16 cellular contexts compared by ENCODE assay signal in the genomic region with DNA sequence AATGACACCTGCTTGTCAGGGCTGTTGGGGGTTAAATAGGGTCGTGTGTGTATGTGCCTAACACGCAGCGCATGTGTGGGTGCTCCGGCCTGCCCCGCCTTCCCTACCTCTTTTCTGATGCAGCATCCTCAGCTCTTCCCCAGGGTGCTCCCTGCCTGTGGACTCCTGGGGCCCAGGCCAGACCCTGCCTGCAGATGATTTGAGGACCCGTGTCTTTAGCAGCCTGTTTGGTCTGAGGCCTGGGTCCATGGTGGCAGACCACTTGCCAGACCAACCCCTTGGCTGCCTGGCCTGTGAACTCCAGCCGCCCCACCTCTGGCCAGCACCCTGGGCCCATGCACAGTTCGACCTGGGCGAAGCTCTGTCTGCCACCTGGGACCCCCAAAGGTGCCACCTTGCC. TPM values are rescaled to one million over a fixed set of nuclear protein-coding genes. Genes with fewer than 3 reads are reported as not detected.
A peak's percentile ranks its signal among the peaks of the same experiment; 100 is the strongest.
DNase-seq lines count a peak whose midpoint lies in the region; ATAC-seq and TF ChIP-seq lines count a peak whose summit lies in the region.
"Had no signal": no experiment of that assay in that cellular context is flagged by ENCODE, and none has a peak within 500 bp of the region (broad histone marks: within the 10 kb centered on the region; RNA-seq: fewer than 3 reads in every experiment).

No MANE protein-coding gene starts in this region.

- peak overlapping the region; percentile 6 for H3K23ac ChIP-seq in neuronal stem cell (ENCODE audit: low read depth, low read length, poor library complexity)

- no peaks in the 10 kb centered on the region for H3K27me3 ChIP-seq in neuronal stem cell (ENCODE audit: control insufficient read depth in 3 of 3, insufficient read depth in 3 of 3, low read depth in 1 of 3, low read length in 3 of 3)
- H3K27me3 ChIP-seq: BE2C had no signal

- H3K4me1 ChIP-seq in neuronal stem cell (ENCODE audit: control insufficient read depth in 2 of 2, insufficient read depth in 1 of 2, low read depth in 1 of 2, low read length in 2 of 2) = peaks cover 0 to 2% of the 10 kb centered on the region in 2 donors
- H3K4me1 ChIP-seq: BE2C had no signal

- no peak for DNase-seq in natural killer cell treated with Interleukin-12 subunit alpha and Interleukin-12 subunit beta and Interleukin-15 and Interleukin-18, amount 100 ng/mL, for 72 hours (ENCODE audit: low spot score)
- DNase-seq in natural killer cell (no peak), coronary artery (ENCODE audit: low spot score) (peak; percentile 38), neuronal stem cell (ENCODE audit: low spot score) (no peak), dedifferentiated amniotic fluid mesenchymal stem cell (ENCODE audit: extremely low spot score) (no peak)
- no peak for DNase-seq in activated CD4-positive, alpha-beta memory T cell treated with anti-CD3 and anti-CD28 coated beads, Interleukin-2, amount 10 ng/mL, durations not matched to agents 7 days and 5 days
- DNase-seq: ACHN; BE2C; CD4-positive, alpha-beta memory T cell; DMS153; DMS79; GDM1; GOT3; H9 had no signal

- H2AK5ac ChIP-seq in neuronal stem cell (ENCODE audit: low read depth, low read length) = peak overlapping the region; percentile 33

- H2BK15ac ChIP-seq in neuronal stem cell (ENCODE audit: low read length) = no peak overlapping the region

- H3K36me3 Mint-ChIP-seq in natural killer cell treated with Interleukin-12 subunit alpha and Interleukin-12 subunit beta and Interleukin-15 and Interleukin-18, amount 100 ng/mL, for 72 hours = no peaks in the 10 kb centered on the region
- peaks cover 10% of the 10 kb centered on the region for H3K36me3 Mint-ChIP-seq in natural killer cell
- no peaks in the 10 kb centered on the region for H3K36me3 Mint-ChIP-seq in activated CD4-positive, alpha-beta memory T cell treated with anti-CD3 and anti-CD28 coated beads, Interleukin-2, amount 10 ng/mL, durations not matched to agents 7 days and 5 days (ENCODE audit: low read depth)
- H3K36me3 Mint-ChIP-seq: CD14-positive monocyte had no signal

- no peaks in the 10 kb centered on the region for H3K79me1 ChIP-seq in neuronal stem cell (ENCODE audit: low read depth, low read length)

- H3K9ac ChIP-seq in neuronal stem cell (ENCODE audit: low read depth, low read length, poor library complexity) = no peak overlapping the region

- H3K27ac ChIP-seq in coronary artery = no peak overlapping the region
- H3K27ac ChIP-seq in neuronal stem cell (replicated peaks; ENCODE audit: low read length) = no peak overlapping the region

- H3K27ac Mint-ChIP-seq in natural killer cell treated with Interleukin-12 subunit alpha and Interleukin-12 subunit beta and Interleukin-15 and Interleukin-18, amount 100 ng/mL, for 72 hours = no peak overlapping the region
- H3K27ac Mint-ChIP-seq in natural killer cell = no peak overlapping the region
- H3K27ac Mint-ChIP-seq in activated CD4-positive, alpha-beta memory T cell treated with anti-CD3 and anti-CD28 coated beads, Interleukin-2, amount 10 ng/mL, durations not matched to agents 7 days and 5 days = no peak overlapping the region
- H3K27ac Mint-ChIP-seq: CD4-positive, alpha-beta memory T cell; H9 had no signal

- no peaks in the 10 kb centered on the region for H3K9me3 Mint-ChIP-seq in natural killer cell treated with Interleukin-12 subunit alpha and Interleukin-12 subunit beta and Interleukin-15 and Interleukin-18, amount 100 ng/mL, for 72 hours
- peaks cover 0 to 2% of the 10 kb centered on the region in 2 donors for H3K9me3 Mint-ChIP-seq in natural killer cell
- H3K9me3 Mint-ChIP-seq in activated CD4-positive, alpha-beta memory T cell treated with anti-CD3 and anti-CD28 coated beads, Interleukin-2, amount 10 ng/mL, durations not matched to agents 7 days and 5 days = no peaks in the 10 kb centered on the region

- H3K4me2 ChIP-seq in neuronal stem cell (ENCODE audit: insufficient read depth, low read length, poor library complexity, severe bottlenecking) = no peak overlapping the region

- H2BK120ac ChIP-seq in neuronal stem cell (ENCODE audit: low read depth, low read length) = no peak overlapping the region

- H3K36me3 ChIP-seq in neuronal stem cell (replicated peaks in 1 of 2; ENCODE audit: control insufficient read depth in 2 of 2, insufficient read depth in 2 of 2, low read length in 2 of 2) = no peaks in the 10 kb centered on the region
- H3K36me3 ChIP-seq: BE2C had no signal

- peaks cover 13 to 15% of the 10 kb centered on the region in 2 donors for H3K27me3 Mint-ChIP-seq in natural killer cell treated with Interleukin-12 subunit alpha and Interleukin-12 subunit beta and Interleukin-15 and Interleukin-18, amount 100 ng/mL, for 72 hours
- H3K27me3 Mint-ChIP-seq in natural killer cell (ENCODE audit: low read depth in 2 of 2) = peaks cover 11 to 32% of the 10 kb centered on the region in 2 donors
- H3K27me3 Mint-ChIP-seq in activated CD4-positive, alpha-beta memory T cell treated with anti-CD3 and anti-CD28 coated beads, Interleukin-2, amount 10 ng/mL, durations not matched to agents 7 days and 5 days = peaks cover 11% of the 10 kb centered on the region

- POLR2A ChIA-PET in activated CD4-positive, alpha-beta memory T cell treated with anti-CD3 and anti-CD28 coated beads, Interleukin-2, amount 10 ng/mL, durations not matched to agents 7 days and 5 days (lab: Charles Lee) = no interaction called here

- peaks cover 0 to 3% of the 10 kb centered on the region in 2 donors for H3K9me3 ChIP-seq in neuronal stem cell (replicated peaks in 1 of 2; ENCODE audit: control insufficient read depth in 2 of 2, insufficient read depth in 1 of 2, low read depth in 1 of 2, low read length in 2 of 2)
- H3K9me3 ChIP-seq: BE2C had no signal

- H2BK12ac ChIP-seq in neuronal stem cell (ENCODE audit: low read length) = no peak overlapping the region

- no peak overlapping the region for H3K4me3 Mint-ChIP-seq in natural killer cell treated with Interleukin-12 subunit alpha and Interleukin-12 subunit beta and Interleukin-15 and Interleukin-18, amount 100 ng/mL, for 72 hours
- H3K4me3 Mint-ChIP-seq in natural killer cell = no peak overlapping the region
- H3K4me3 Mint-ChIP-seq in activated CD4-positive, alpha-beta memory T cell treated with anti-CD3 and anti-CD28 coated beads, Interleukin-2, amount 10 ng/mL, durations not matched to agents 7 days and 5 days = no peak overlapping the region
- H3K4me3 Mint-ChIP-seq: CD14-positive monocyte; CD4-positive, alpha-beta memory T cell; H9 had no signal

- H2BK5ac ChIP-seq in neuronal stem cell (ENCODE audit: low read length) = no peak overlapping the region

- H3K14ac ChIP-seq in neuronal stem cell (ENCODE audit: low read length) = no peak overlapping the region

- intact Hi-C loops in natural killer cell (cut with micrococcal nuclease) = no loop called here

- no peak overlapping the region for H3K4ac ChIP-seq in neuronal stem cell (ENCODE audit: low read length)

- H3K4me3 ChIP-seq in coronary artery (no peak overlapping the region), neuronal stem cell (ENCODE audit: low read length in 2 of 2) (no peak overlapping the region)

- no peak overlapping the region for H3K18ac ChIP-seq in neuronal stem cell (ENCODE audit: low read length)

- no peak overlapping the region for H2AFZ ChIP-seq in neuronal stem cell (ENCODE audit: low read length)

- WGBS in neuronal stem cell (ENCODE audit: extremely low coverage in 2 of 2, insufficient read length in 2 of 2, insufficient replicate concordance in 1 of 2), 2 donors = no CpG with 5 or more reads among the region's 9 CpGs

- no peaks in the 10 kb centered on the region for H3K4me1 Mint-ChIP-seq in natural killer cell treated with Interleukin-12 subunit alpha and Interleukin-12 subunit beta and Interleukin-15 and Interleukin-18, amount 100 ng/mL, for 72 hours (ENCODE audit: low read depth in 2 of 2)
- no peaks in the 10 kb centered on the region for H3K4me1 Mint-ChIP-seq in natural killer cell
- H3K4me1 Mint-ChIP-seq in activated CD4-positive, alpha-beta memory T cell treated with anti-CD3 and anti-CD28 coated beads, Interleukin-2, amount 10 ng/mL, durations not matched to agents 7 days and 5 days = peaks cover 3% of the 10 kb centered on the region
- H3K4me1 Mint-ChIP-seq: CD14-positive monocyte; CD4-positive, alpha-beta memory T cell had no signal

- no peak overlapping the region for H4K8ac ChIP-seq in neuronal stem cell (ENCODE audit: low read depth, low read length)

- peak; percentile 20 to 43 for ATAC-seq in natural killer cell treated with Interleukin-12 subunit alpha and Interleukin-12 subunit beta and Interleukin-15 and Interleukin-18, amount 100 ng/mL, for 72 hours
- ATAC-seq in natural killer cell (no peak), GM21423 (IDR thresholded peaks at IDR 0.05; ENCODE audit: unreplicated experiment) (no peak)

- CTCF ChIA-PET in activated CD4-positive, alpha-beta memory T cell treated with anti-CD3 and anti-CD28 coated beads, Interleukin-2, amount 10 ng/mL, durations not matched to agents 7 days and 5 days (lab: Charles Lee) = interaction anchor here (1.6 kb wide), 1 partner anchor 11 kb away, joined by 10 read pairs; no protein-coding TSS in a partner anchor

- TF ChIP-seq CTCF in natural killer cell (IDR thresholded peaks at IDR 0.05) = no peak
- TF ChIP-seq CTCF in coronary artery (IDR thresholded peaks at IDR 0.05) = no peak

- no peak overlapping the region for H4K91ac ChIP-seq in neuronal stem cell (ENCODE audit: low read depth, low read length, poor library complexity)

RNA-seq across cellular contexts. Expression of a gene that starts 57.0 kb away (rescaled TPM):
- under 1 TPM in 1 of 2 donors, not detected in 1; 0.47 TPM for total RNA-seq in natural killer cell treated with Interleukin-12 subunit alpha and Interleukin-12 subunit beta and Interleukin-15 and Interleukin-18, amount 100 ng/mL, for 72 hours
- not detected for total RNA-seq in natural killer cell
- polyA plus RNA-seq in neuronal stem cell (2013, experiment 1 of 2) = 0.06 TPM
- polyA plus RNA-seq in neuronal stem cell (2013, experiment 2 of 2) = 0.08 TPM
- under 1 TPM; 0.55 to 0.68 TPM for total RNA-seq in activated CD4-positive, alpha-beta memory T cell treated with anti-CD3 and anti-CD28 coated beads, Interleukin-2, amount 10 ng/mL, durations not matched to agents 7 days and 5 days
- total RNA-seq: CD4-positive, alpha-beta memory T cell; H9 had no signal
- polyA plus RNA-seq: CD14-positive monocyte had no signal

Comparison
In these comparisons a context has a peak if more than half of its experiments do, and no peak if none do; other contexts are left out.
1. ATAC-seq: peak in natural killer cell treated with Interleukin-12 subunit alpha and Interleukin-12 subunit beta and Interleukin-15 and Interleukin-18, amount 100 ng/mL, for 72 hours (2 of 2); none in natural killer cell (0 of 3) and GM21423 (single experiment).